19 cellular contexts compared by ENCODE assay signal in the genomic region with DNA sequence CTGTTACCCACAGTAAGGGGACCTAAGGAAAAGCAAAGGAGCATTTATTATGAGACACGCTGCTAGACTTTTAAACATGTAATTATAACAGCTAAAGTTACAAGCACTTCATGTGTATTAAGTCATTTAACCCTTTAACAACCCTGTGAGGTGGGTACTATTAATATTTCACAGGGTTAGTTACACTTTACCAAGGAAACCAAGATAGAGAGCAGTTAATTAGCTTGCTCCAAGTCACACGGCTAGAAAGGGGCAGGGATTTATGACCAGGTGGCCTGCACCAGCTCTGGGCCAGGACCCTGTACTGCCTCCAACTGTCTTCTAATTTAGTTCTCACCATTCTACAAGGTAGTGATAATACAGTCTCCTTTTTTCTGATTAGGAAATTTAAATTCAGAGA.
DNase-seq lines count a peak whose midpoint lies in the region; TF ChIP-seq lines count a peak whose summit lies in the region.
"Had no signal": no experiment of that assay in that cellular context is flagged by ENCODE, and none has a peak within 500 bp of the region (broad histone marks: within the 10 kb centered on the region; RNA-seq: fewer than 3 reads in every experiment).

No MANE protein-coding gene starts in this region.

- no peak overlapping the region for H2BK15ac ChIP-seq in mesenchymal stem cell (ENCODE audit: low read depth, poor library complexity, severe bottlenecking)

- no peaks in the 10 kb centered on the region for H3K27me3 ChIP-seq in colonic mucosa
- no peaks in the 10 kb centered on the region for H3K27me3 ChIP-seq in mesenchymal stem cell (ENCODE audit: control insufficient read depth in 1 of 2, insufficient read depth in 1 of 2, low read length in 2 of 2)
- H3K27me3 ChIP-seq in smooth muscle cell (ENCODE audit: low read depth), result no peaks in the 10 kb centered on the region
- H3K27me3 ChIP-seq: BE2C had no signal

- no peak overlapping the region for H4K8ac ChIP-seq in mesenchymal stem cell (ENCODE audit: low read length)

- peaks cover 25% of the 10 kb centered on the region for H3K79me1 ChIP-seq in mesenchymal stem cell (replicated peaks; ENCODE audit: low read length, poor library complexity, severe bottlenecking)

- H3K36me3 Mint-ChIP-seq in activated naive CD4-positive, alpha-beta T cell treated with anti-CD3 and anti-CD28 coated beads, Interleukin-2, amount 10 ng/mL, durations not matched to agents 7 days and 5 days, result no peaks in the 10 kb centered on the region
- H3K36me3 Mint-ChIP-seq: memory B cell had no signal

- H2BK120ac ChIP-seq in mesenchymal stem cell (ENCODE audit: low read depth, low read length), result no peak overlapping the region

- no peak overlapping the region for H4K91ac ChIP-seq in mesenchymal stem cell (ENCODE audit: low read length)

- H3K27ac ChIP-seq in colonic mucosa, result peak overlapping the region; percentile 14
- peak overlapping the region; percentile 65 for H3K27ac ChIP-seq in mesenchymal stem cell (ENCODE audit: low read length, poor library complexity, severe bottlenecking)
- peak overlapping the region; percentile 63 for H3K27ac ChIP-seq in smooth muscle cell (ENCODE audit: low read depth)

- peaks cover 8% of the 10 kb centered on the region for H3K27me3 Mint-ChIP-seq in activated naive CD4-positive, alpha-beta T cell treated with anti-CD3 and anti-CD28 coated beads, Interleukin-2, amount 10 ng/mL, durations not matched to agents 7 days and 5 days
- H3K27me3 Mint-ChIP-seq: stimulated activated naive CD8-positive, alpha-beta T cell treated with anti-CD3 and anti-CD28 coated beads, Interleukin-15, Interleukin-2, amounts not matched to agents 100 ng/mL and 50 ng/mL, for 24 hours had no signal

- H2AK5ac ChIP-seq in mesenchymal stem cell (ENCODE audit: low read length, severe bottlenecking), result no peak overlapping the region

- no peak for TF ChIP-seq CTCF in colonic mucosa (IDR thresholded peaks at IDR 0.05)
- no peak for TF ChIP-seq CTCF in smooth muscle cell (IDR thresholded peaks at IDR 0.05; ENCODE audit: borderline replicate concordance, insufficient read depth, poor library complexity, severe bottlenecking)

- H3K4ac ChIP-seq in mesenchymal stem cell (ENCODE audit: low read depth in 1 of 2, low read length in 2 of 2), result no peak overlapping the region

- H2BK5ac ChIP-seq in mesenchymal stem cell (ENCODE audit: low read depth, low read length, poor library complexity, severe bottlenecking), result no peak overlapping the region

- no peak overlapping the region for H3K18ac ChIP-seq in mesenchymal stem cell (ENCODE audit: low read depth in 1 of 2, low read length in 2 of 2)

- H3K4me3 Mint-ChIP-seq in activated naive CD4-positive, alpha-beta T cell treated with anti-CD3 and anti-CD28 coated beads, Interleukin-2, amount 10 ng/mL, durations not matched to agents 7 days and 5 days, result no peak overlapping the region
- H3K4me3 Mint-ChIP-seq: activated naive CD4-positive, alpha-beta T cell treated with anti-CD3 and anti-CD28 coated beads for 36 hours; memory B cell; stimulated activated naive CD8-positive, alpha-beta T cell treated with anti-CD3 and anti-CD28 coated beads, Interleukin-15, Interleukin-2, amounts not matched to agents 100 ng/mL and 50 ng/mL, for 24 hours had no signal

- no peaks in the 10 kb centered on the region for H3K36me3 ChIP-seq in colonic mucosa
- H3K36me3 ChIP-seq in mesenchymal stem cell (ENCODE audit: control insufficient read depth in 1 of 2, insufficient read depth in 2 of 2, low read depth in 1 of 2, low read length in 2 of 2), result peaks cover 0 to 3% of the 10 kb centered on the region in 2 experiments
- H3K36me3 ChIP-seq in smooth muscle cell (ENCODE audit: low read depth), result no peaks in the 10 kb centered on the region
- H3K36me3 ChIP-seq: BE2C had no signal

- no peaks in the 10 kb centered on the region for H3K9me3 Mint-ChIP-seq in activated naive CD4-positive, alpha-beta T cell treated with anti-CD3 and anti-CD28 coated beads, Interleukin-2, amount 10 ng/mL, durations not matched to agents 7 days and 5 days
- H3K9me3 Mint-ChIP-seq: activated naive CD4-positive, alpha-beta T cell treated with anti-CD3 and anti-CD28 coated beads for 36 hours; memory B cell; stimulated activated naive CD8-positive, alpha-beta T cell treated with anti-CD3 and anti-CD28 coated beads, Interleukin-15, Interleukin-2, amounts not matched to agents 100 ng/mL and 50 ng/mL, for 24 hours had no signal

- peaks cover 41% of the 10 kb centered on the region for H3F3A ChIP-seq in smooth muscle cell (ENCODE audit: low read depth)

- CTCF ChIA-PET in activated naive CD4-positive, alpha-beta T cell treated with anti-CD3 and anti-CD28 coated beads, Interleukin-2, amount 10 ng/mL, durations not matched to agents 7 days and 5 days (lab: Charles Lee), result interaction anchor here (0.7 kb wide), 1 partner anchor 187 kb away, joined by 3 read pairs; no protein-coding TSS in a partner anchor

- no peaks in the 10 kb centered on the region for H3K4me1 Mint-ChIP-seq in activated naive CD4-positive, alpha-beta T cell treated with anti-CD3 and anti-CD28 coated beads, Interleukin-2, amount 10 ng/mL, durations not matched to agents 7 days and 5 days
- H3K4me1 Mint-ChIP-seq: memory B cell had no signal

- H3K27ac Mint-ChIP-seq in activated naive CD4-positive, alpha-beta T cell treated with anti-CD3 and anti-CD28 coated beads, Interleukin-2, amount 10 ng/mL, durations not matched to agents 7 days and 5 days, result no peak overlapping the region
- H3K27ac Mint-ChIP-seq: activated naive CD4-positive, alpha-beta T cell treated with anti-CD3 and anti-CD28 coated beads for 36 hours; memory B cell; stimulated activated naive CD8-positive, alpha-beta T cell treated with anti-CD3 and anti-CD28 coated beads, Interleukin-15, Interleukin-2, amounts not matched to agents 100 ng/mL and 50 ng/mL, for 24 hours had no signal

- no peak overlapping the region for H3K14ac ChIP-seq in mesenchymal stem cell (ENCODE audit: low read length in 2 of 2)

- no peak overlapping the region for H3K9ac ChIP-seq in colonic mucosa (ENCODE audit: low read depth in 2 of 2, low read length in 2 of 2)
- H3K9ac ChIP-seq in mesenchymal stem cell (ENCODE audit: low read length), result no peak overlapping the region
- H3K9ac ChIP-seq in smooth muscle cell (ENCODE audit: low read depth), result no peak overlapping the region

- no peak overlapping the region for H3K23ac ChIP-seq in mesenchymal stem cell (ENCODE audit: low read length in 2 of 2)

- peak overlapping the region; percentile 51 for H3K4me2 ChIP-seq in mesenchymal stem cell (ENCODE audit: low read length, poor library complexity, severe bottlenecking)
- no peak overlapping the region for H3K4me2 ChIP-seq in smooth muscle cell

- no peak overlapping the region for H2BK12ac ChIP-seq in mesenchymal stem cell (ENCODE audit: low read length in 2 of 2)

- no peaks in the 10 kb centered on the region for H3K9me3 ChIP-seq in colonic mucosa
- no peaks in the 10 kb centered on the region for H3K9me3 ChIP-seq in mesenchymal stem cell (ENCODE audit: control insufficient read depth, low read length)
- no peaks in the 10 kb centered on the region for H3K9me3 ChIP-seq in smooth muscle cell (replicated peaks; ENCODE audit: low read depth)
- H3K9me3 ChIP-seq: BE2C had no signal

- H3K4me1 ChIP-seq in colonic mucosa (no peaks in the 10 kb centered on the region), mesenchymal stem cell (ENCODE audit: control insufficient read depth, insufficient read depth, low read depth, low read length) (peaks cover 19% of the 10 kb centered on the region), smooth muscle cell (ENCODE audit: low read depth) (peaks cover 23% of the 10 kb centered on the region)
- H3K4me1 ChIP-seq: BE2C had no signal

- H4K20me1 ChIP-seq in smooth muscle cell (ENCODE audit: low read depth), result peaks cover 100% of the 10 kb centered on the region

- intact Hi-C loops in colonic mucosa (cut with DNase I), result no loop called here

- WGBS in mesenchymal stem cell, result 57% methylated on average over 1 of the region's 2 CpGs
- WGBS in smooth muscle cell (ENCODE audit: low lambda C conversion rate), result 66% methylated on average over 2 of the region's 2 CpGs

- H3K4me3 ChIP-seq in colonic mucosa (no peak overlapping the region), mesenchymal stem cell (ENCODE audit: insufficient read depth in 1 of 2, low read depth in 1 of 2, low read length in 2 of 2) (peak overlapping the region in 1 of 2 experiments; percentile 17), smooth muscle cell (no peak overlapping the region)

- H2AFZ ChIP-seq in mesenchymal stem cell (ENCODE audit: low read depth, low read length) (no peak overlapping the region), smooth muscle cell (ENCODE audit: low read depth) (no peak overlapping the region)

- DNase-seq in HT-29 (ENCODE audit: low spot score) (peak; percentile 18), colonic mucosa (no peak), mesenchymal stem cell (no peak), smooth muscle cell (lab: John Stamatoyannopoulos, UW; ENCODE audit: unreplicated experiment) (no peak), T-helper 2 cell (no peak), pons (ENCODE audit: low spot score) (no peak)
- no peak for DNase-seq in stimulated activated CD4-positive, alpha-beta T cell treated with anti-CD3 and anti-CD28 coated beads, Interleukin-1b, Interleukin-23, amount 100 ng/mL, for 48 hours
- DNase-seq in activated naive CD4-positive, alpha-beta T cell treated with anti-CD3 and anti-CD28 coated beads, Interleukin-2, amount 10 ng/mL, durations not matched to agents 7 days and 5 days, result no peak
- DNase-seq: activated CD4-positive, CD25-positive, alpha-beta regulatory T cell treated with anti-CD3 and anti-CD28 coated beads, Interleukin-2, amount 50 U/mL, for 72 hours; activated CD8-positive, alpha-beta memory T cell treated with anti-CD3 and anti-CD28 coated beads, Interleukin-2, amount 50 U/mL, for 48 hours; activated naive CD4-positive, alpha-beta T cell treated with anti-CD3 and anti-CD28 coated beads for 36 hours; BE2C; effector CD8-positive, alpha-beta T cell; NCI-H1417 treated with DMSO at 0.1 percent for 48 hours; occipital lobe; SHP77; stimulated activated CD4-positive, alpha-beta T cell treated with anti-CD3 and anti-CD28 coated beads, Interleukin-12 subunit alpha, Interleukin-12 subunit beta, amount 100 ng/mL, for 4 hours had no signal

- H3K79me2 ChIP-seq in smooth muscle cell (ENCODE audit: low read depth), result peaks cover 98% of the 10 kb centered on the region

Comparison
In these comparisons a context has a peak if more than half of its experiments do, and no peak if none do; other contexts are left out.
1. H3K27ac ChIP-seq: peak in every context shown above with its lines; median percentile 65 in mesenchymal stem cell; 63 in smooth muscle cell; 14 in colonic mucosa.